Comparison of ENCODE assay signal across 8 cellular contexts in genomic region chr13:99980201-99981114, GRCh38. TPM values are rescaled to one million over a fixed set of nuclear protein-coding genes. Genes with fewer than 3 reads are reported as not detected.
DNase-seq lines count a peak whose midpoint lies in the region; ATAC-seq and TF ChIP-seq lines count a peak whose summit lies in the region.

No MANE protein-coding gene starts in this region.

- no peak overlapping the region for H3K27ac ChIP-seq in psoas muscle

- no peaks in the 10 kb centered on the region for H3K36me3 ChIP-seq in psoas muscle (ENCODE audit: insufficient read depth in 1 of 2, low read depth in 1 of 2)

- DNase-seq in NCI-H2029 (lab: John Stamatoyannopoulos, UW) (peak; percentile 39), NCI-H2029 treated with DMSO at 0.1 percent for 48 hours (lab: John Stamatoyannopoulos, UW) (no peak), globus pallidus (ENCODE audit: low spot score) (peak; percentile 46), psoas muscle (peak; percentile 69 to 77), T-helper 9 cell (no peak)
- DNase-seq in activated naive CD4-positive, alpha-beta T cell treated with anti-CD3 and anti-CD28 coated beads, Interleukin-2, amount 50 U/mL, for 16 hours = peak; percentile 70

- WGBS in psoas muscle, 3 donors = 1% methylated on average over 50 to 104 of the region's 104 CpGs

- peak overlapping the region; percentile 70 for H3K4me3 ChIP-seq in psoas muscle

- intact Hi-C loops in psoas muscle (cut with DNase I) = no loop called here

- H3K4me1 ChIP-seq in psoas muscle = peaks cover 11% of the 10 kb centered on the region

- no peaks in the 10 kb centered on the region for H3K9me3 ChIP-seq in psoas muscle

- peaks cover 0 to 98% (median 70%) of the 10 kb centered on the region in 3 donors for H3K27me3 ChIP-seq in psoas muscle (ENCODE audit: insufficient read depth in 3 of 3, low read length in 2 of 3)

- TF ChIP-seq CTCF in psoas muscle (IDR thresholded peaks at IDR 0.05) = no peak

- ATAC-seq in HG03442 (IDR thresholded peaks at IDR 0.05; ENCODE audit: unreplicated experiment) (peak; percentile 45), psoas muscle (peak; percentile 82 to 93 (median 92))

TF ChIP-seq in PFSK-1, 5 proteins besides CTCF, POLR2A, EP300 and RAD21:
- TF ChIP-seq POLR2AphosphoS5 (IDR thresholded peaks at IDR 0.05; ENCODE audit: low read depth, low read length) = peak; percentile 59; the same call in 1 of the 2 replicates
- 0 out of 2 replicates have a peak, but pooled peaks have one; percentile 22 for TF ChIP-seq TAF1 (IDR thresholded peaks at IDR 0.05; ENCODE audit: borderline replicate concordance, insufficient read depth, low read length)
- TF ChIP-seq FOXP2 (optimal IDR thresholded peaks at IDR 0.05; ENCODE audit: borderline replicate concordance, extremely low read depth, extremely low read length, insufficient read depth) = no peak

RNA-seq across cellular contexts. Expression of gene ZIC2, which starts 1.1 kb away (rescaled TPM):
- polyA plus RNA-seq in PFSK-1 (2012; ENCODE audit: insufficient read length, low read depth) = 32.0 TPM
- total RNA-seq in psoas muscle = not detected
- under 1 TPM in 2 of 3 donors, not detected in 1; 0.01 to 0.06 TPM for polyA plus RNA-seq in psoas muscle

RNA-seq across cellular contexts. Expression of gene ZIC5, which starts 8.9 kb away (rescaled TPM):
- 3.3 TPM for polyA plus RNA-seq in PFSK-1 (2012; ENCODE audit: insufficient read length, low read depth)
- not detected for total RNA-seq in psoas muscle
- polyA plus RNA-seq in psoas muscle = not detected

Comparison
In these comparisons a context has a peak if more than half of its experiments do, and no peak if none do; other contexts are left out.
1. DNase-seq: peak in NCI-H2029 (single experiment), activated naive CD4-positive, alpha-beta T cell treated with anti-CD3 and anti-CD28 coated beads, Interleukin-2, amount 50 U/mL, for 16 hours (single experiment), globus pallidus (single experiment) and psoas muscle (2 of 2); none in NCI-H2029 treated with DMSO at 0.1 percent for 48 hours (single experiment) and T-helper 9 cell (single experiment).